8 cellular contexts compared by ENCODE assay signal in genomic region chr9:130444565-130445221, GRCh38. TPM values are rescaled to one million over a fixed set of nuclear protein-coding genes. Genes with fewer than 3 reads are reported as not detected.
A peak's percentile ranks its signal among the peaks of the same experiment; 100 is the strongest.
DNase-seq lines count a peak whose midpoint lies in the region; ATAC-seq and TF ChIP-seq lines count a peak whose summit lies in the region.

ASS1 (plus strand) TSS chr9:130444961; CDS start chr9:130452229, 7,268 bp downstream.

- ATAC-seq in activated CD8-positive, alpha-beta T cell treated with anti-CD3 and anti-CD28 coated beads for 36 hours, result peak; percentile 77
- ATAC-seq in stimulated activated naive CD8-positive, alpha-beta T cell treated with anti-CD3 and anti-CD28 coated beads, Interleukin-15, amount 100 ng/mL, for 72 hours, result peak; percentile 84
- no peak for ATAC-seq in GM19455 (IDR thresholded peaks at IDR 0.05; ENCODE audit: unreplicated experiment)
- ATAC-seq in GM21786 (IDR thresholded peaks at IDR 0.05; ENCODE audit: unreplicated experiment), result no peak

- H3K9me3 Mint-ChIP-seq in activated CD8-positive, alpha-beta T cell treated with anti-CD3 and anti-CD28 coated beads for 36 hours, result peaks cover 8% of the 10 kb centered on the region
- peaks cover 5 to 7% of the 10 kb centered on the region in 2 donors for H3K9me3 Mint-ChIP-seq in stimulated activated naive CD8-positive, alpha-beta T cell treated with anti-CD3 and anti-CD28 coated beads, Interleukin-15, amount 100 ng/mL, for 72 hours

- DNase-seq in DMS 273 treated with DMSO at 0.1 percent for 48 hours (lab: John Stamatoyannopoulos, UW) (peak; percentile 56), NCI-H146 (lab: John Stamatoyannopoulos, UW) (peak; percentile 78), epithelial cell of prostate (ENCODE audit: low read depth, low spot score) (no peak), myocyte (ENCODE audit: low read depth) (no peak)
- peak; percentile 66 for DNase-seq in activated CD8-positive, alpha-beta T cell treated with anti-CD3 and anti-CD28 coated beads for 36 hours
- DNase-seq in stimulated activated naive CD8-positive, alpha-beta T cell treated with anti-CD3 and anti-CD28 coated beads, Interleukin-15, amount 100 ng/mL, for 72 hours, result peak; percentile 61 to 63

- peaks cover 5% of the 10 kb centered on the region for H3K36me3 Mint-ChIP-seq in activated CD8-positive, alpha-beta T cell treated with anti-CD3 and anti-CD28 coated beads for 36 hours (ENCODE audit: low read depth)

- H3K27ac Mint-ChIP-seq in activated CD8-positive, alpha-beta T cell treated with anti-CD3 and anti-CD28 coated beads for 36 hours, result no peak within 1 kb of the TSS
- peak within 1 kb of the TSS in 1 of 2 donors; percentile 42 for H3K27ac Mint-ChIP-seq in stimulated activated naive CD8-positive, alpha-beta T cell treated with anti-CD3 and anti-CD28 coated beads, Interleukin-15, amount 100 ng/mL, for 72 hours

- no peak for TF ChIP-seq CTCF in activated CD8-positive, alpha-beta T cell treated with anti-CD3 and anti-CD28 coated beads for 36 hours (IDR thresholded peaks at IDR 0.05)

- H3K27ac ChIP-seq in epithelial cell of prostate, result peak within 1 kb of the TSS; percentile 41

- POLR2A ChIA-PET in activated CD8-positive, alpha-beta T cell treated with anti-CD3 and anti-CD28 coated beads for 36 hours (lab: Charles Lee), result no interaction called here

- peaks cover 12% of the 10 kb centered on the region for H3K4me1 Mint-ChIP-seq in activated CD8-positive, alpha-beta T cell treated with anti-CD3 and anti-CD28 coated beads for 36 hours (ENCODE audit: low read depth)
- peaks cover 36% of the 10 kb centered on the region for H3K4me1 Mint-ChIP-seq in stimulated activated naive CD8-positive, alpha-beta T cell treated with anti-CD3 and anti-CD28 coated beads, Interleukin-15, amount 100 ng/mL, for 72 hours

- H3K4me3 Mint-ChIP-seq in activated CD8-positive, alpha-beta T cell treated with anti-CD3 and anti-CD28 coated beads for 36 hours, result peak within 1 kb of the TSS; percentile 31
- peak within 1 kb of the TSS; percentile 75 to 76 for H3K4me3 Mint-ChIP-seq in stimulated activated naive CD8-positive, alpha-beta T cell treated with anti-CD3 and anti-CD28 coated beads, Interleukin-15, amount 100 ng/mL, for 72 hours

- CTCF ChIA-PET in activated CD8-positive, alpha-beta T cell treated with anti-CD3 and anti-CD28 coated beads for 36 hours (lab: Charles Lee), result no interaction called here

- peaks cover 33% of the 10 kb centered on the region for H3K27me3 Mint-ChIP-seq in activated CD8-positive, alpha-beta T cell treated with anti-CD3 and anti-CD28 coated beads for 36 hours
- H3K27me3 Mint-ChIP-seq in stimulated activated naive CD8-positive, alpha-beta T cell treated with anti-CD3 and anti-CD28 coated beads, Interleukin-15, amount 100 ng/mL, for 72 hours, result peaks cover 57% of the 10 kb centered on the region

- intact Hi-C loops in activated CD8-positive, alpha-beta T cell treated with anti-CD3 and anti-CD28 coated beads for 36 hours (cut with micrococcal nuclease), result no loop called here

RNA-seq across cellular contexts. Expression of gene ASS1, which starts in this region (rescaled TPM):
- 10 to 100 TPM in 1 of 2 experiments, 1 to 10 TPM in 1; 9.8 to 11.5 TPM for total RNA-seq in activated CD8-positive, alpha-beta T cell treated with anti-CD3 and anti-CD28 coated beads for 36 hours
- 80.1 and 81.3 TPM in 2 replicates for total RNA-seq in myocyte
- 119 TPM for polyA plus RNA-seq in myocyte (2012)

Comparison
In these comparisons a context has a peak if more than half of its experiments do, and no peak if none do; other contexts are left out.
1. DNase-seq: peak in DMS 273 treated with DMSO at 0.1 percent for 48 hours (single experiment), NCI-H146 (single experiment), activated CD8-positive, alpha-beta T cell treated with anti-CD3 and anti-CD28 coated beads for 36 hours (single experiment) and stimulated activated naive CD8-positive, alpha-beta T cell treated with anti-CD3 and anti-CD28 coated beads, Interleukin-15, amount 100 ng/mL, for 72 hours (2 of 2); none in epithelial cell of prostate (single experiment) and myocyte (single experiment).
2. ATAC-seq: peak in activated CD8-positive, alpha-beta T cell treated with anti-CD3 and anti-CD28 coated beads for 36 hours (single experiment) and stimulated activated naive CD8-positive, alpha-beta T cell treated with anti-CD3 and anti-CD28 coated beads, Interleukin-15, amount 100 ng/mL, for 72 hours (single experiment); none in GM19455 (single experiment) and GM21786 (single experiment).